ENCODE assay signal across 15 cellular contexts in genomic region chr4:138330531-138330930, GRCh38.
DNase-seq lines count a peak whose midpoint lies in the region; ATAC-seq, FAIRE-seq and TF ChIP-seq lines count a peak whose summit lies in the region.
"Had no signal": no experiment of that assay in that cellular context is flagged by ENCODE, and none has a peak within 500 bp of the region (broad histone marks: within the 10 kb centered on the region; RNA-seq: fewer than 3 reads in every experiment).

No MANE protein-coding gene starts in this region.

- no peaks in the 10 kb centered on the region for H3K36me3 ChIP-seq in mesenchymal stem cell (ENCODE audit: control insufficient read depth in 1 of 2, insufficient read depth in 2 of 2, low read depth in 1 of 2, low read length in 2 of 2)
- no peaks in the 10 kb centered on the region for H3K36me3 ChIP-seq in sigmoid colon

- peak in 1 of 2 experiments; percentile 35 for DNase-seq in A549 (ENCODE audit: low read depth in 1 of 2, low spot score in 1 of 2)
- DNase-seq in DMS53 treated with DMSO at 0.1 percent for 48 hours (lab: John Stamatoyannopoulos, UW; ENCODE audit: unreplicated experiment): peak; percentile 22
- peak; percentile 63 for DNase-seq in choroid plexus epithelial cell (ENCODE audit: low read depth)
- peak; percentile 30 for DNase-seq in mesenchymal stem cell
- no peak for DNase-seq in HK-2 (ENCODE audit: unreplicated experiment)
- DNase-seq in sigmoid colon: no peak
- no peak for DNase-seq in NCI-H748 (lab: John Stamatoyannopoulos, UW; ENCODE audit: unreplicated experiment)
- DNase-seq: CD8-positive, alpha-beta T cell; KBM-7; NCI-H1436; NCI-H2081; RPMI8226 had no signal

- POLR2A ChIA-PET in A549 (lab: Yijun Ruan, JAX): no interaction called here

- 36% methylated on average over 2 of the region's 2 CpGs for WGBS in A549 (ENCODE audit: missing lambda C conversion rate)
- 57% methylated on average over 1 of the region's 2 CpGs for WGBS in mesenchymal stem cell
- WGBS in sigmoid colon, 2 donors: 71 to 82% methylated on average over 2 of the region's 2 CpGs

- H2AFZ ChIP-seq in mesenchymal stem cell (ENCODE audit: low read depth, low read length): no peak overlapping the region

- no peak for TF ChIP-seq RAD21 in A549 (conservative IDR thresholded peaks at IDR 0.05 in 1 of 2, IDR thresholded peaks at IDR 0.05 in 1 of 2)

- no peak for FAIRE-seq in A549 (lab: Jason Lieb, UNC)
- FAIRE-seq: GM12892, H1 had no signal

- no peak overlapping the region for H2BK120ac ChIP-seq in mesenchymal stem cell (ENCODE audit: low read depth, low read length)

- H3K18ac ChIP-seq in mesenchymal stem cell (ENCODE audit: low read depth in 1 of 2, low read length in 2 of 2): no peak overlapping the region

- CTCF ChIA-PET in A549 (lab: Yijun Ruan, JAX): no interaction called here

- ATAC-seq in A549 (no peak), HG02885 (IDR thresholded peaks at IDR 0.05; ENCODE audit: poor library complexity, unreplicated experiment) (no peak)
- ATAC-seq: CD8-positive, alpha-beta T cell had no signal

- H3K79me1 ChIP-seq in mesenchymal stem cell (replicated peaks; ENCODE audit: low read length, poor library complexity, severe bottlenecking): no peaks in the 10 kb centered on the region

- TF ChIP-seq CTCF in A549 (IDR thresholded peaks at IDR 0.05): no peak
- TF ChIP-seq CTCF in choroid plexus epithelial cell (conservative IDR thresholded peaks at IDR 0.05; ENCODE audit: low read depth, low read length): no peak
- no peak for TF ChIP-seq CTCF in sigmoid colon (IDR thresholded peaks at IDR 0.05)

- H3K9me3 ChIP-seq in A549: no peaks in the 10 kb centered on the region
- H3K9me3 ChIP-seq in mesenchymal stem cell (ENCODE audit: control insufficient read depth, low read length): no peaks in the 10 kb centered on the region
- no peaks in the 10 kb centered on the region for H3K9me3 ChIP-seq in sigmoid colon

- no peak overlapping the region for H2BK12ac ChIP-seq in mesenchymal stem cell (ENCODE audit: low read length in 2 of 2)

- H3K9ac ChIP-seq in mesenchymal stem cell (ENCODE audit: low read length): no peak overlapping the region

- no peak overlapping the region for H3K4ac ChIP-seq in mesenchymal stem cell (ENCODE audit: low read depth in 1 of 2, low read length in 2 of 2)

- H2BK5ac ChIP-seq in mesenchymal stem cell (ENCODE audit: low read depth, low read length, poor library complexity, severe bottlenecking): no peak overlapping the region

- H3K27me3 ChIP-seq in mesenchymal stem cell (ENCODE audit: control insufficient read depth in 1 of 2, insufficient read depth in 1 of 2, low read length in 2 of 2) (no peaks in the 10 kb centered on the region), sigmoid colon (no peaks in the 10 kb centered on the region)

- H3K27ac ChIP-seq in A549: no peak overlapping the region
- no peak overlapping the region for H3K27ac ChIP-seq in mesenchymal stem cell (ENCODE audit: low read length, poor library complexity, severe bottlenecking)
- H3K27ac ChIP-seq in sigmoid colon: no peak overlapping the region

- no peak overlapping the region for H4K8ac ChIP-seq in mesenchymal stem cell (ENCODE audit: low read length)

- H3K4me3 ChIP-seq in A549 (no peak overlapping the region), choroid plexus epithelial cell (ENCODE audit: low read depth, low read length) (no peak overlapping the region), mesenchymal stem cell (ENCODE audit: insufficient read depth in 1 of 2, low read depth in 1 of 2, low read length in 2 of 2) (no peak overlapping the region), sigmoid colon (no peak overlapping the region)

- peaks cover 26% of the 10 kb centered on the region for H3K4me1 ChIP-seq in A549
- H3K4me1 ChIP-seq in mesenchymal stem cell (ENCODE audit: control insufficient read depth, insufficient read depth, low read depth, low read length): no peaks in the 10 kb centered on the region
- no peaks in the 10 kb centered on the region for H3K4me1 ChIP-seq in sigmoid colon

- no peak overlapping the region for H3K23ac ChIP-seq in mesenchymal stem cell (ENCODE audit: low read length in 2 of 2)

- TF ChIP-seq EP300 in A549 (IDR thresholded peaks at IDR 0.05): no peak
- no peak for TF ChIP-seq EP300 in sigmoid colon (IDR thresholded peaks at IDR 0.05)

- H3K4me2 ChIP-seq in A549 (peak overlapping the region; percentile 39), mesenchymal stem cell (ENCODE audit: low read length, poor library complexity, severe bottlenecking) (no peak overlapping the region)

- H2AK5ac ChIP-seq in mesenchymal stem cell (ENCODE audit: low read length, severe bottlenecking): no peak overlapping the region

- H4K91ac ChIP-seq in mesenchymal stem cell (ENCODE audit: low read length): no peak overlapping the region

- intact Hi-C loops in sigmoid colon (cut with DNase I): no loop called here

- no peak overlapping the region for H3K14ac ChIP-seq in mesenchymal stem cell (ENCODE audit: low read length in 2 of 2)

- no peak for TF ChIP-seq POLR2A in A549 (IDR thresholded peaks at IDR 0.05; ENCODE audit: low read length)
- TF ChIP-seq POLR2A in sigmoid colon (IDR thresholded peaks at IDR 0.05): no peak

- no peak overlapping the region for H2BK15ac ChIP-seq in mesenchymal stem cell (ENCODE audit: low read depth, poor library complexity, severe bottlenecking)

TF ChIP-seq in A549, 52 proteins besides CTCF, POLR2A, EP300 and RAD21:
- TF ChIP-seq ESRRA (IDR thresholded peaks at IDR 0.05; ENCODE audit: borderline replicate concordance, low read length): no peak
- TF ChIP-seq CEBPB (IDR thresholded peaks at IDR 0.05): peak in 1 of 2 experiments; percentile 40; a peak in 2 of 4 replicates
- TF ChIP-seq RFX5 (IDR thresholded peaks at IDR 0.05): no peak
- TF ChIP-seq FOSB (CRISPR knock-in tag; IDR thresholded peaks at IDR 0.05): no peak
- no peak for TF ChIP-seq EHMT2 (IDR thresholded peaks at IDR 0.05; ENCODE audit: low read depth)
- no peak for TF ChIP-seq MAFK (IDR thresholded peaks at IDR 0.05; ENCODE audit: partially characterized antibody)
- TF ChIP-seq PHF8 (IDR thresholded peaks at IDR 0.05; ENCODE audit: borderline replicate concordance, low read depth): no peak
- no peak for TF ChIP-seq HOXB5 (CRISPR knock-in tag; IDR thresholded peaks at IDR 0.05)
- no peak for TF ChIP-seq MYC (IDR thresholded peaks at IDR 0.05; ENCODE audit: borderline replicate concordance, low read length)

Comparison
In these comparisons a context has a peak if more than half of its experiments do, and no peak if none do; other contexts are left out.
1. DNase-seq: peak in DMS53 treated with DMSO at 0.1 percent for 48 hours (single experiment), choroid plexus epithelial cell (single experiment) and mesenchymal stem cell (single experiment); none in HK-2 (single experiment), sigmoid colon (single experiment) and NCI-H748 (single experiment).